20 cellular contexts compared by ENCODE assay signal in genomic region chr5:135151256-135151655, GRCh38.
DNase-seq lines count a peak whose midpoint lies in the region; ATAC-seq, FAIRE-seq and TF ChIP-seq lines count a peak whose summit lies in the region.
"Had no signal": no experiment of that assay in that cellular context is flagged by ENCODE, and none has a peak within 500 bp of the region (broad histone marks: within the 10 kb centered on the region; RNA-seq: fewer than 3 reads in every experiment).

No MANE protein-coding gene starts in this region.

- H3K36me3 Mint-ChIP-seq in T-helper 2 cell treated with Interferon-gamma antibody and Interleukin-4, amounts not matched to agents 5 μg/mL and 100 μg/mL, for 36 hours (ENCODE audit: low read depth), result no peaks in the 10 kb centered on the region
- H3K36me3 Mint-ChIP-seq: CD4-positive, alpha-beta memory T cell had no signal

- no peak overlapping the region for H2BK120ac ChIP-seq in neuronal stem cell (ENCODE audit: low read depth, low read length)

- POLR2A ChIA-PET in HepG2 (lab: Yijun Ruan, JAX), result no interaction called here
- POLR2A ChIA-PET in K562 (lab: Yijun Ruan, JAX), result no interaction called here
- POLR2A ChIA-PET in GM10248 (lab: Yijun Ruan, JAX), result no interaction called here

- no peaks in the 10 kb centered on the region for H3K9me1 ChIP-seq in K562 (ENCODE audit: control insufficient read depth, insufficient read depth, low read length)

- H2AFZ ChIP-seq in HepG2 (ENCODE audit: low read length) (no peak overlapping the region), K562 (ENCODE audit: low read depth, low read length) (no peak overlapping the region), neuronal stem cell (ENCODE audit: low read length) (no peak overlapping the region)

- no peak for DNase-seq in HepG2 (ENCODE audit: low spot score)
- no peak for DNase-seq in right lobe of liver
- DNase-seq in K562 (ENCODE audit: extremely low read depth in 1 of 4, low spot score in 3 of 4), result no peak
- no peak for DNase-seq in neuronal stem cell (ENCODE audit: low spot score)
- no peak for DNase-seq in HUDEP-2 (lab: John Stamatoyannopoulos, UW; ENCODE audit: unreplicated experiment in 76 of 76)
- DNase-seq in GM10248 (ENCODE audit: extremely low spot score), result no peak
- no peak for DNase-seq in T-helper 2 cell treated with Interferon-gamma antibody and Interleukin-4, amounts not matched to agents 5 μg/mL and 100 μg/mL, for 36 hours (ENCODE audit: low spot score)
- DNase-seq: BE2C; CD4-positive, alpha-beta memory T cell; DMS153; DMS79 treated with DMSO at 0.1 percent for 48 hours; EL; GOT3; H9 had no signal

- no peak overlapping the region for H2BK12ac ChIP-seq in neuronal stem cell (ENCODE audit: low read length)

- H3K4me1 ChIP-seq in HepG2 (ENCODE audit: insufficient read depth, low read length) (peaks cover 34% of the 10 kb centered on the region), right lobe of liver (no peaks in the 10 kb centered on the region), K562 (replicated peaks in 1 of 2; ENCODE audit: control insufficient read depth in 2 of 2, insufficient read depth in 2 of 2, low read length in 2 of 2) (peaks cover 12 to 17% of the 10 kb centered on the region in 2 experiments; a peak in 4 of 5 replicates), neuronal stem cell (ENCODE audit: control insufficient read depth in 2 of 2, insufficient read depth in 1 of 2, low read depth in 1 of 2, low read length in 2 of 2) (peaks cover 0 to 16% of the 10 kb centered on the region in 2 donors)
- H3K4me1 ChIP-seq: BE2C had no signal

- intact Hi-C loops in HepG2 (cut with micrococcal nuclease; ENCODE audit: unreplicated experiment) (no loop called here), right lobe of liver (cut with DNase I) (no loop called here), K562 (cut with micrococcal nuclease) (no loop called here)

- no peak overlapping the region for H2AK5ac ChIP-seq in neuronal stem cell (ENCODE audit: low read depth, low read length)

- no peak overlapping the region for H4K91ac ChIP-seq in neuronal stem cell (ENCODE audit: low read depth, low read length, poor library complexity)

- H3K27ac Mint-ChIP-seq in T-helper 2 cell treated with Interferon-gamma antibody and Interleukin-4, amounts not matched to agents 5 μg/mL and 100 μg/mL, for 36 hours, result no peak overlapping the region
- H3K27ac Mint-ChIP-seq: CD4-positive, alpha-beta memory T cell; H9 had no signal

- H3K79me2 ChIP-seq in HepG2 (ENCODE audit: insufficient read depth, low read length) (no peaks in the 10 kb centered on the region), K562 (ENCODE audit: control insufficient read depth, insufficient read depth, low read length) (no peaks in the 10 kb centered on the region)

- H3K79me1 ChIP-seq in neuronal stem cell (ENCODE audit: low read depth, low read length), result no peaks in the 10 kb centered on the region

- H3K4me1 Mint-ChIP-seq in T-helper 2 cell treated with Interferon-gamma antibody and Interleukin-4, amounts not matched to agents 5 μg/mL and 100 μg/mL, for 36 hours (ENCODE audit: low read depth), result no peaks in the 10 kb centered on the region
- H3K4me1 Mint-ChIP-seq: CD4-positive, alpha-beta memory T cell had no signal

- TF ChIP-seq POLR2A in HepG2 (IDR thresholded peaks at IDR 0.05; ENCODE audit: insufficient read depth in 1 of 2, low read depth in 2 of 2, low read length in 2 of 2) (no peak), right lobe of liver (IDR thresholded peaks at IDR 0.05) (no peak), K562 (conservative IDR thresholded peaks at IDR 0.05) (no peak)

- no peak overlapping the region for H3K14ac ChIP-seq in neuronal stem cell (ENCODE audit: low read length)

- peaks cover 5% of the 10 kb centered on the region for H3K9me3 Mint-ChIP-seq in T-helper 2 cell treated with Interferon-gamma antibody and Interleukin-4, amounts not matched to agents 5 μg/mL and 100 μg/mL, for 36 hours

- H2BK5ac ChIP-seq in neuronal stem cell (ENCODE audit: low read length), result no peak overlapping the region

- H3K18ac ChIP-seq in neuronal stem cell (ENCODE audit: low read length), result peak overlapping the region; percentile 62

- H3K27ac ChIP-seq in HepG2 (ENCODE audit: extremely low read length, insufficient read depth, low read length) (no peak overlapping the region), right lobe of liver (no peak overlapping the region), K562 (ENCODE audit: extremely low read depth, low read depth, low read length) (no peak overlapping the region), neuronal stem cell (replicated peaks; ENCODE audit: low read length) (no peak overlapping the region)
- H3K27ac ChIP-seq: A549, C4-2B had no signal

- H3K9ac ChIP-seq in HepG2 (ENCODE audit: insufficient read depth, low read depth, low read length) (no peak overlapping the region), K562 (ENCODE audit: insufficient read depth in 1 of 2, low read depth in 2 of 2, low read length in 2 of 2) (no peak overlapping the region), neuronal stem cell (ENCODE audit: low read depth, low read length, poor library complexity) (no peak overlapping the region)

- no peak overlapping the region for H4K8ac ChIP-seq in neuronal stem cell (ENCODE audit: low read depth, low read length)

- no peaks in the 10 kb centered on the region for H3K36me3 ChIP-seq in HepG2 (replicated peaks in 1 of 2; ENCODE audit: control insufficient read depth in 1 of 2, insufficient read depth in 2 of 2, low read length in 2 of 2)
- no peaks in the 10 kb centered on the region for H3K36me3 ChIP-seq in right lobe of liver
- H3K36me3 ChIP-seq in K562 (ENCODE audit: control insufficient read depth, insufficient read depth, low read length), result no peaks in the 10 kb centered on the region
- H3K36me3 ChIP-seq in neuronal stem cell (replicated peaks in 1 of 2; ENCODE audit: control insufficient read depth in 2 of 2, insufficient read depth in 2 of 2, low read length in 2 of 2), result no peaks in the 10 kb centered on the region
- H3K36me3 ChIP-seq: BE2C had no signal

- no peak overlapping the region for H2BK15ac ChIP-seq in neuronal stem cell (ENCODE audit: low read length)

- no peak for FAIRE-seq in HepG2 (lab: Jason Lieb, UNC)
- FAIRE-seq in K562 (lab: Jason Lieb, UNC), result no peak
- FAIRE-seq: A549, D721Med, G401.6, GM12892, GM19239 had no signal

- BruUV-seq in HepG2 (replicated peaks; lab: Mats Ljungman, UMichigan), result no TSS peak
- no TSS peak for BruUV-seq in K562 (replicated peaks; lab: Mats Ljungman, UMichigan)

- in situ Hi-C loops in HepG2 (cut with HindIII; ENCODE audit: extremely low pct_ligation_motif_present, low pct_unique_long_range_greater_than_20kb), result no loop called here
- in situ Hi-C loops in K562 (cut with MboI), result no loop called here

- TF ChIP-seq EP300 in HepG2 (IDR thresholded peaks at IDR 0.05; ENCODE audit: low read depth in 2 of 2, low read length in 2 of 2) (no peak), HepG2 (CRISPR knock-in tag; IDR thresholded peaks at IDR 0.05; ENCODE audit: borderline replicate concordance) (no peak), K562 (IDR thresholded peaks at IDR 0.05; ENCODE audit: low read length) (no peak)

- H3K4ac ChIP-seq in neuronal stem cell (ENCODE audit: low read length), result no peak overlapping the region

- 86% methylated on average over 5 of the region's 5 CpGs for WGBS in HepG2 (ENCODE audit: low lambda C conversion rate)
- WGBS in right lobe of liver (ENCODE audit: insufficient coverage, low coverage, low lambda C conversion rate, missing lambda C conversion rate), result 64% methylated on average over 3 of the region's 5 CpGs
- 68% methylated on average over 5 of the region's 5 CpGs for WGBS in K562 (ENCODE audit: insufficient coverage, low coverage, missing lambda C conversion rate)
- no CpG with 5 or more reads among the region's 5 CpGs for WGBS in neuronal stem cell (ENCODE audit: extremely low coverage in 2 of 2, insufficient read length in 2 of 2, insufficient replicate concordance in 1 of 2), 2 donors

- ATAC-seq in HepG2, result no peak
- ATAC-seq in right lobe of liver, result no peak
- ATAC-seq in K562, result no peak
- ATAC-seq: A549 had no signal

- H3K9me3 ChIP-seq in HepG2 (ENCODE audit: low read length) (no peaks in the 10 kb centered on the region), right lobe of liver (no peaks in the 10 kb centered on the region), K562 (replicated peaks; ENCODE audit: control insufficient read depth, insufficient read depth, low read depth, low read length) (0 out of 2 replicates have a peak, but pooled peaks cover 4% of the 10 kb centered on the region), neuronal stem cell (replicated peaks in 1 of 2; ENCODE audit: control insufficient read depth in 2 of 2, insufficient read depth in 1 of 2, low read depth in 1 of 2, low read length in 2 of 2) (peaks cover 0 to 6% of the 10 kb centered on the region in 2 donors)
- H3K9me3 ChIP-seq: A549, BE2C had no signal

- H3K23ac ChIP-seq in neuronal stem cell (ENCODE audit: low read depth, low read length, poor library complexity), result no peak overlapping the region

- no peak overlapping the region for H3K4me2 ChIP-seq in HepG2 (ENCODE audit: low read depth, low read length)
- H3K4me2 ChIP-seq in K562 (ENCODE audit: insufficient read depth, low read length), result no peak overlapping the region
- H3K4me2 ChIP-seq in neuronal stem cell (ENCODE audit: insufficient read depth, low read length, poor library complexity, severe bottlenecking), result no peak overlapping the region
- H3K4me2 ChIP-seq: A549 had no signal

- TF ChIP-seq CTCF in HepG2 (CRISPR knock-in tag; IDR thresholded peaks at IDR 0.05) (no peak), right lobe of liver (IDR thresholded peaks at IDR 0.05) (no peak), K562 (IDR thresholded peaks at IDR 0.05 in 2 of 3, conservative IDR thresholded peaks at IDR 0.05 in 1 of 3; ENCODE audit: insufficient read depth in 2 of 3, low read depth in 1 of 3, low read length in 3 of 3) (no peak; a peak in 1 of 6 replicates), GM10248 (IDR thresholded peaks at IDR 0.05; ENCODE audit: control extremely low read depth, extremely low read depth, low read depth, missing control alignments) (no peak)

- H3K4me3 ChIP-seq in HepG2 (replicated peaks in 1 of 3; ENCODE audit: insufficient read depth in 1 of 3, low read depth in 2 of 3, low read length in 3 of 3) (no peak overlapping the region), right lobe of liver (no peak overlapping the region), K562 (no peak overlapping the region), neuronal stem cell (ENCODE audit: low read length in 2 of 2) (no peak overlapping the region)
- H3K4me3 ChIP-seq: A549 had no signal

- TF ChIP-seq RAD21 in HepG2 (CRISPR knock-in tag; IDR thresholded peaks at IDR 0.05) (no peak), K562 (CRISPR knock-in tag; conservative IDR thresholded peaks at IDR 0.05 in 1 of 2, IDR thresholded peaks at IDR 0.05 in 1 of 2) (no peak)

- H3K4me3 Mint-ChIP-seq in T-helper 2 cell treated with Interferon-gamma antibody and Interleukin-4, amounts not matched to agents 5 μg/mL and 100 μg/mL, for 36 hours, result no peak overlapping the region
- H3K4me3 Mint-ChIP-seq: CD4-positive, alpha-beta memory T cell; H9 had no signal

- CTCF ChIA-PET in HepG2 (lab: Yijun Ruan, JAX; ENCODE audit: low intra/inter-chr PET ratio, low total read pairs), result no interaction called here
- CTCF ChIA-PET in K562 (lab: Yijun Ruan, JAX; ENCODE audit: low intra/inter-chr PET ratio), result no interaction called here
- CTCF ChIA-PET in GM10248 (lab: Yijun Ruan, JAX), result interaction anchor here (1.0 kb wide), 1 partner anchor 11 kb away, joined by 3 read pairs; no protein-coding TSS in a partner anchor

- no peaks in the 10 kb centered on the region for H4K20me1 ChIP-seq in HepG2 (ENCODE audit: insufficient read depth, low read length)
- H4K20me1 ChIP-seq in K562 (replicated peaks; ENCODE audit: control insufficient read depth, insufficient read depth, low read length), result no peaks in the 10 kb centered on the region

- H3K27me3 Mint-ChIP-seq in T-helper 2 cell treated with Interferon-gamma antibody and Interleukin-4, amounts not matched to agents 5 μg/mL and 100 μg/mL, for 36 hours (ENCODE audit: low read depth), result peaks cover 3% of the 10 kb centered on the region

- H3K27me3 ChIP-seq in HepG2 (ENCODE audit: control insufficient read depth in 1 of 2, insufficient read depth in 2 of 2, low read length in 2 of 2), result no peaks in the 10 kb centered on the region
- H3K27me3 ChIP-seq in right lobe of liver, result no peaks in the 10 kb centered on the region
- no peaks in the 10 kb centered on the region for H3K27me3 ChIP-seq in K562 (ENCODE audit: control insufficient read depth in 2 of 2, insufficient read depth in 2 of 2, low read length in 2 of 2)
- peaks cover 0 to 3% (median 2%) of the 10 kb centered on the region in 3 experiments for H3K27me3 ChIP-seq in neuronal stem cell (ENCODE audit: control insufficient read depth in 3 of 3, insufficient read depth in 3 of 3, low read depth in 1 of 3, low read length in 3 of 3)
- H3K27me3 ChIP-seq: BE2C had no signal

Comparison
In these comparisons a context has a peak if more than half of its experiments do, and no peak if none do; other contexts are left out.
1. Of the 241 proteins assayed by ChIP-seq in both HepG2 and K562: peak only in HepG2: CEBPB; only in K562: none; in both: none; in neither: 240.